In genomic region chr1:184061396-184062003, GRCh38 we compare ENCODE assay signal across 16 cellular contexts. TPM values are rescaled to one million over a fixed set of nuclear protein-coding genes. Genes with fewer than 3 reads are reported as not detected.
DNase-seq lines count a peak whose midpoint lies in the region; ATAC-seq, FAIRE-seq and TF ChIP-seq lines count a peak whose summit lies in the region.
"Had no signal": no experiment of that assay in that cellular context is flagged by ENCODE, and none has a peak within 500 bp of the region (broad histone marks: within the 10 kb centered on the region; RNA-seq: fewer than 3 reads in every experiment).

No MANE protein-coding gene starts in this region.

- 29 to 37% methylated on average over 2 of the region's 2 CpGs for WGBS in gastroesophageal sphincter (ENCODE audit: low coverage in 1 of 2), 2 donors

- TF ChIP-seq CTCF in gastroesophageal sphincter (IDR thresholded peaks at IDR 0.05), result no peak

- no peak for ATAC-seq in gastroesophageal sphincter
- no peak for ATAC-seq in HG03108 (IDR thresholded peaks at IDR 0.05; ENCODE audit: unreplicated experiment)
- ATAC-seq in T-cell (replicated peaks in 1 of 4), result no peak
- ATAC-seq: left lobe of liver, psoas muscle had no signal

- H3K4me3 Mint-ChIP-seq in T-cell, result no peak overlapping the region
- H3K4me3 Mint-ChIP-seq: activated CD4-positive, alpha-beta memory T cell treated with anti-CD3 and anti-CD28 coated beads, Interleukin-2, amount 10 ng/mL, durations not matched to agents 7 days and 5 days had no signal

- no peaks in the 10 kb centered on the region for H3K9me3 Mint-ChIP-seq in T-cell
- H3K9me3 Mint-ChIP-seq: activated CD4-positive, alpha-beta memory T cell treated with anti-CD3 and anti-CD28 coated beads, Interleukin-2, amount 10 ng/mL, durations not matched to agents 7 days and 5 days had no signal

- CTCF ChIA-PET in T-cell (lab: Charles Lee), result no interaction called here

- no peak for DNase-seq in GM12891 (ENCODE audit: insufficient read length, low spot score)
- DNase-seq in renal cortical epithelial cell (ENCODE audit: low read depth), result peak; percentile 85
- no peak for DNase-seq in NCI-H1105 (lab: John Stamatoyannopoulos, UW)
- DNase-seq in T-cell, result no peak
- DNase-seq: activated CD4-positive, alpha-beta memory T cell treated with anti-CD3 and anti-CD28 coated beads, Interleukin-2, amount 10 ng/mL, durations not matched to agents 7 days and 5 days; activated naive CD4-positive, alpha-beta T cell; Calu3; NCI-H2081 treated with DMSO at 0.1 percent for 48 hours; psoas muscle had no signal

- no peaks in the 10 kb centered on the region for H3K27me3 Mint-ChIP-seq in T-cell
- H3K27me3 Mint-ChIP-seq: activated CD4-positive, alpha-beta memory T cell treated with anti-CD3 and anti-CD28 coated beads, Interleukin-2, amount 10 ng/mL, durations not matched to agents 7 days and 5 days had no signal

- no peak for TF ChIP-seq EP300 in gastroesophageal sphincter (IDR thresholded peaks at IDR 0.05)

- H3K4me1 ChIP-seq in gastroesophageal sphincter, result peaks cover 0 to 42% (median 8%) of the 10 kb centered on the region in 3 donors

- peaks cover 0 to 29% of the 10 kb centered on the region in 2 donors for H3K36me3 ChIP-seq in gastroesophageal sphincter

- no peak overlapping the region for H3K4me3 ChIP-seq in gastroesophageal sphincter
- H3K4me3 ChIP-seq: psoas muscle had no signal

- POLR2A ChIA-PET in T-cell (lab: Charles Lee), result interaction anchor here in 1 of 2 donors (0.6 kb wide), 1 partner anchor 31 kb away, joined by 3 read pairs; no protein-coding TSS in a partner anchor

- H3K36me3 Mint-ChIP-seq in T-cell, result peaks cover 47% of the 10 kb centered on the region

- peak overlapping the region in 3 of 4 donors; percentile 44 to 58 (median 46) for H3K27ac ChIP-seq in gastroesophageal sphincter
- H3K27ac ChIP-seq: psoas muscle had no signal

- no peak for TF ChIP-seq POLR2A in GM12891 (IDR thresholded peaks at IDR 0.05; ENCODE audit: low read depth, low read length)
- no peak for TF ChIP-seq POLR2A in gastroesophageal sphincter (IDR thresholded peaks at IDR 0.05)

- FAIRE-seq in GM12891 (lab: Jason Lieb, UNC) (peak; percentile 57), TTC549 (lab: Jason Lieb, UNC) (peak; percentile 99)
- FAIRE-seq: colon, frontal cortex, GM12892 had no signal

- H3K9me3 ChIP-seq in gastroesophageal sphincter, result no peaks in the 10 kb centered on the region
- H3K9me3 ChIP-seq: psoas muscle had no signal

- H3K4me1 Mint-ChIP-seq in T-cell, result peaks cover 8 to 35% (median 27%) of the 10 kb centered on the region in 3 donors

- no peaks in the 10 kb centered on the region for H3K27me3 ChIP-seq in gastroesophageal sphincter

- no peak overlapping the region for H3K27ac Mint-ChIP-seq in T-cell
- H3K27ac Mint-ChIP-seq: activated CD4-positive, alpha-beta memory T cell treated with anti-CD3 and anti-CD28 coated beads, Interleukin-2, amount 10 ng/mL, durations not matched to agents 7 days and 5 days had no signal

TF ChIP-seq in GM12891, 5 proteins besides CTCF, POLR2A, EP300 and RAD21:
- TF ChIP-seq TAF1 (IDR thresholded peaks at IDR 0.05; ENCODE audit: low read depth, low read length), result no peak
TF ChIP-seq in GM12891: peak in this region for 0.

RNA-seq across cellular contexts. Expression of gene TSEN15, which starts 10.0 kb away (rescaled TPM):
- polyA plus RNA-seq in GM12891 (2012; ENCODE audit: low read depth, missing spikeins), result 14.7 TPM
- total RNA-seq in gastroesophageal sphincter (10 to 100 TPM; 24.0 to 72.8 (median 49.1) TPM), renal cortical epithelial cell (30.9 and 31.8 TPM in 2 replicates), T-cell (10 to 100 TPM; 22.1 to 39.8 (median 35.4) TPM)

RNA-seq across cellular contexts. Expression of gene COLGALT2, which starts 24.0 kb away (rescaled TPM):
- polyA plus RNA-seq in GM12891 (2012; ENCODE audit: low read depth, missing spikeins), result 0.05 TPM
- total RNA-seq in gastroesophageal sphincter, result 1 to 10 TPM; 2.8 to 5.6 (median 3.1) TPM
- total RNA-seq in renal cortical epithelial cell, result 0.15 and 0.52 TPM in 2 replicates
- total RNA-seq in T-cell, result 1 to 10 TPM in 3 of 5 donors, under 1 TPM in 2; 0.35 to 4.0 (median 1.1) TPM
